Comparison of ENCODE assay signal across 1 cellular context in genomic region chr9:85402541-85402940, GRCh38.
A peak's percentile ranks its signal among the peaks of the same experiment; 100 is the strongest.
TF ChIP-seq lines count a peak whose summit lies in the region.

No MANE protein-coding gene starts in this region.

TF ChIP-seq in HEK293, 187 proteins besides CTCF, POLR2A, EP300 and RAD21 (continued from another document):
- TF ChIP-seq ZNF18 (tag by site-specific recombination; IDR thresholded peaks at IDR 0.05): peak; percentile 45; the same call in 1 of the 2 replicates
- TF ChIP-seq SP3 (tag by site-specific recombination; IDR thresholded peaks at IDR 0.05): no peak
- no peak for TF ChIP-seq ZNF391 (tag by site-specific recombination; IDR thresholded peaks at IDR 0.05; ENCODE audit: borderline replicate concordance, low read depth)
- TF ChIP-seq YY1 (tag by site-specific recombination; IDR thresholded peaks at IDR 0.05): no peak
- TF ChIP-seq SCRT1 (tag by site-specific recombination; IDR thresholded peaks at IDR 0.05; ENCODE audit: borderline replicate concordance): peak; percentile 82
- no peak for TF ChIP-seq ZNF157 (tag by site-specific recombination; IDR thresholded peaks at IDR 0.05)
